ENCODE assay signal across 18 cellular contexts in genomic region chr13:107817652-107818287, GRCh38.
"Had no signal": no experiment of that assay in that cellular context is flagged by ENCODE, and none has a peak within 500 bp of the region (broad histone marks: within the 10 kb centered on the region; RNA-seq: fewer than 3 reads in every experiment).

No MANE protein-coding gene starts in this region.

- H3K9me3 ChIP-seq: lower lobe of right lung, thyroid gland had no signal

- FAIRE-seq: colon had no signal

- H3K36me3 Mint-ChIP-seq: natural killer cell had no signal

- H3K27me3 ChIP-seq: brain microvascular endothelial cell, thyroid gland had no signal

- DNase-seq: activated CD4-positive, alpha-beta T cell treated with anti-CD3 and anti-CD28 coated beads, Interleukin-2, amount 50 U/mL, for 1 hour; activated CD8-positive, alpha-beta memory T cell treated with anti-CD3 and anti-CD28 coated beads, Interleukin-2, amount 50 U/mL, for 48 hours; activated effector memory CD4-positive, alpha-beta T cell treated with anti-CD3 and anti-CD28 coated beads, Interleukin-2, amount 50 U/mL, for 16 hours; activated naive CD4-positive, alpha-beta T cell treated with anti-CD3 and anti-CD28 coated beads, Interleukin-2, amount 50 U/mL, for 16 hours; activated T-cell treated with anti-CD3 and anti-CD28 coated beads, Interleukin-2, amount 50 U/mL, for 48 hours; aorta; brain microvascular endothelial cell; central memory CD4-positive, alpha-beta T cell; foreskin melanocyte; left cardiac atrium; lower lobe of right lung; natural killer cell; stimulated activated CD4-positive, alpha-beta T cell treated with anti-CD3 and anti-CD28 coated beads, Interleukin-2, amount 100 ng/mL, for 24 hours; stimulated activated naive CD4-positive, alpha-beta T cell treated with Interleukin-2 at 50 U/mL for 16 hours; T-helper 1 cell; T1000; thyroid gland had no signal

- H3K27ac ChIP-seq: brain microvascular endothelial cell, lower lobe of right lung, thyroid gland had no signal

- H3K36me3 ChIP-seq: brain microvascular endothelial cell, lower lobe of right lung, thyroid gland had no signal

- H3K4me1 ChIP-seq: lower lobe of right lung, thyroid gland had no signal

- H3K4me1 Mint-ChIP-seq: natural killer cell had no signal

- H3K4me3 ChIP-seq: lower lobe of right lung, thyroid gland had no signal

- H3K4me3 Mint-ChIP-seq: natural killer cell had no signal

- H3K27ac Mint-ChIP-seq: natural killer cell had no signal
